18 cellular contexts compared by ENCODE assay signal in the genomic region with DNA sequence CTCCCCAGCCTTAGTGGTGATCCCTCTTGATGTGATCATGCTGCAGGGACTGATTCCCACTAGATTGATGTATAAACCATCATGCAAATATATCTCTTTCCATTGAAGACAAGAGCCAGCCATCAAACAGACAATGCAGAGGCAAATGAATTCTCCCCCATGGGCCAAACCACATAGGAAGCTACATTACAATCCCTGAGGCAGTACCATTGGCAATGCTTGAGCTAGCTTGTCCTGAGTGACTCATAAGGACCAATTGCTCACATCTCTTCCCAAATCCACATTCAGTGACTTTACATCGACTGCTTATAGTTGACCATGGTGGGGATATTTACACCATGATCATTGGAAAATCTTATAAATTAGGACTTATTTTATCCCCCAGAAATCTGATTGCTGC.
A peak's percentile ranks its signal among the peaks of the same experiment; 100 is the strongest.
DNase-seq lines count a peak whose midpoint lies in the region; ATAC-seq, FAIRE-seq and TF ChIP-seq lines count a peak whose summit lies in the region.
"Had no signal": no experiment of that assay in that cellular context is flagged by ENCODE, and none has a peak within 500 bp of the region (broad histone marks: within the 10 kb centered on the region; RNA-seq: fewer than 3 reads in every experiment).

No MANE protein-coding gene starts in this region.

- peaks cover 7% of the 10 kb centered on the region for H3K9me3 Mint-ChIP-seq in MCF 10A (ENCODE audit: unreplicated experiment)

- dilution Hi-C loops in keratinocyte (cut with MboI; ENCODE audit: extremely low pct_ligation_motif_present, low sequenced_read_pairs) = no loop called here

- ATAC-seq in HG02885 (IDR thresholded peaks at IDR 0.05; ENCODE audit: poor library complexity, unreplicated experiment) (no peak), HG03097 (IDR thresholded peaks at IDR 0.05; ENCODE audit: low FRiP score, unreplicated experiment) (no peak)

- H3K27ac ChIP-seq in breast epithelium (no peak overlapping the region), keratinocyte (ENCODE audit: control insufficient read depth, insufficient read depth, low read length) (no peak overlapping the region)
- H3K27ac ChIP-seq: 22Rv1, BLaER1 had no signal

- H3K4me3 ChIP-seq in breast epithelium (no peak overlapping the region), epithelial cell of esophagus (ENCODE audit: low read length) (no peak overlapping the region), keratinocyte (ENCODE audit: control insufficient read depth in 2 of 3, extremely low read depth in 1 of 3, insufficient read depth in 2 of 3, low read depth in 1 of 3, low read length in 3 of 3) (no peak overlapping the region)
- H3K4me3 ChIP-seq: BLaER1 had no signal

- H3K27ac Mint-ChIP-seq in MCF 10A (ENCODE audit: low read depth, unreplicated experiment) = no peak overlapping the region
- H3K27ac Mint-ChIP-seq: CD8-positive, alpha-beta memory T cell; HFFc6 had no signal

- no peaks in the 10 kb centered on the region for H4K20me1 ChIP-seq in keratinocyte (ENCODE audit: control insufficient read depth, extremely low read depth, insufficient read depth, low read length)
- H4K20me1 ChIP-seq: BLaER1 had no signal

- peak; percentile 48 for FAIRE-seq in keratinocyte (lab: Jason Lieb, UNC)
- FAIRE-seq: GM19239, H1 had no signal

- no peak overlapping the region for H2AFZ ChIP-seq in keratinocyte (ENCODE audit: control insufficient read depth, low read length)

- H3K4me1 Mint-ChIP-seq in MCF 10A (ENCODE audit: insufficient read depth, unreplicated experiment) = peaks cover 9% of the 10 kb centered on the region
- H3K4me1 Mint-ChIP-seq: CD8-positive, alpha-beta memory T cell had no signal

- no peak overlapping the region for H3K4me3 Mint-ChIP-seq in MCF 10A (ENCODE audit: unreplicated experiment)
- H3K4me3 Mint-ChIP-seq: CD8-positive, alpha-beta memory T cell; HFFc6 had no signal

- H3K36me3 Mint-ChIP-seq in MCF 10A (ENCODE audit: insufficient read depth, unreplicated experiment) = no peaks in the 10 kb centered on the region
- H3K36me3 Mint-ChIP-seq: CD8-positive, alpha-beta memory T cell had no signal

- H3K9ac ChIP-seq in keratinocyte (ENCODE audit: control insufficient read depth, extremely low read depth, insufficient read depth, low read length) = no peak overlapping the region
- H3K9ac ChIP-seq: BLaER1 had no signal

- TF ChIP-seq CTCF in MCF 10A (IDR thresholded peaks at IDR 0.05; ENCODE audit: unreplicated experiment) (no peak), breast epithelium (IDR thresholded peaks at IDR 0.05) (no peak), epithelial cell of esophagus (IDR thresholded peaks at IDR 0.05; ENCODE audit: insufficient read depth, low read depth, low read length, missing control alignments) (no peak), keratinocyte (optimal IDR thresholded peaks at IDR 0.05 in 1 of 3, IDR thresholded peaks at IDR 0.05 in 1 of 3, conservative IDR thresholded peaks at IDR 0.05 in 1 of 3; ENCODE audit: extremely low read depth in 1 of 3, insufficient read depth in 2 of 3, low read length in 3 of 3) (no peak)

- CTCF ChIA-PET in MCF 10A (lab: Yijun Ruan, JAX) = no interaction called here

- intact Hi-C loops in MCF 10A (cut with micrococcal nuclease) (no loop called here), breast epithelium (cut with DNase I; ENCODE audit: low total_unique reads) (loop anchor here (2.0 kb wide), 1 partner anchor 51 kb away; no protein-coding TSS in a partner anchor)

- peak; percentile 47 for DNase-seq in MCF 10A (ENCODE audit: unreplicated experiment)
- DNase-seq in breast epithelium (ENCODE audit: low spot score in 2 of 2) = no peak
- peak; percentile 74 for DNase-seq in epithelial cell of esophagus (ENCODE audit: low read depth)
- no peak for DNase-seq in keratinocyte (ENCODE audit: low read depth, low spot score)
- no peak for DNase-seq in inferior parietal cortex (ENCODE audit: extremely low spot score)
- DNase-seq in SKM-1 treated with dmso at 0.1 percent for 144 hours (lab: John Stamatoyannopoulos, UW; ENCODE audit: unreplicated experiment) = no peak
- DNase-seq: AML-193; Caco-2; CD8-positive, alpha-beta memory T cell; GF-D8; HCEC 1CT; HFFc6 had no signal

- H3K27me3 ChIP-seq in breast epithelium (no peaks in the 10 kb centered on the region), keratinocyte (ENCODE audit: control insufficient read depth, extremely low read depth, insufficient read depth, low read length) (no peaks in the 10 kb centered on the region)
- H3K27me3 ChIP-seq: BLaER1 had no signal

- no peaks in the 10 kb centered on the region for H3K36me3 ChIP-seq in breast epithelium
- H3K36me3 ChIP-seq in keratinocyte (ENCODE audit: control insufficient read depth in 2 of 2, extremely low read depth in 1 of 2, insufficient read depth in 2 of 2, low read length in 2 of 2) = no peaks in the 10 kb centered on the region
- H3K36me3 ChIP-seq: BLaER1 had no signal

- no peak for TF ChIP-seq POLR2A in breast epithelium (IDR thresholded peaks at IDR 0.05)

- BruUV-seq in MCF 10A (replicated peaks; lab: Mats Ljungman, UMichigan) = no TSS peak

- no peaks in the 10 kb centered on the region for H3K79me2 ChIP-seq in keratinocyte (ENCODE audit: control insufficient read depth, insufficient read depth, low read length)

- H3K27me3 Mint-ChIP-seq in MCF 10A (ENCODE audit: insufficient read depth, unreplicated experiment) = no peaks in the 10 kb centered on the region
- H3K27me3 Mint-ChIP-seq: CD8-positive, alpha-beta memory T cell had no signal

- H3K9me3 ChIP-seq in breast epithelium = no peaks in the 10 kb centered on the region
- H3K9me3 ChIP-seq in keratinocyte (ENCODE audit: control insufficient read depth, low read depth, low read length) = no peaks in the 10 kb centered on the region
- H3K9me3 ChIP-seq: BLaER1, Caco-2 had no signal

- H3K4me1 ChIP-seq in breast epithelium (no peaks in the 10 kb centered on the region), keratinocyte (ENCODE audit: control insufficient read depth, extremely low read depth, insufficient read depth, low read length) (no peaks in the 10 kb centered on the region)
- H3K4me1 ChIP-seq: BLaER1, Caco-2 had no signal

- POLR2A ChIA-PET in MCF 10A (lab: Yijun Ruan, JAX) = no interaction called here

- no peak overlapping the region for H3K4me2 ChIP-seq in keratinocyte (ENCODE audit: control insufficient read depth, extremely low read depth, insufficient read depth, low read depth, low read length)
- H3K4me2 ChIP-seq: BLaER1 had no signal

- H3K9me1 ChIP-seq in keratinocyte (ENCODE audit: control insufficient read depth, extremely low read depth, insufficient read depth, low read length) = no peaks in the 10 kb centered on the region

Comparison
In these comparisons a context has a peak if more than half of its experiments do, and no peak if none do; other contexts are left out.
1. DNase-seq: peak in MCF 10A (single experiment) and epithelial cell of esophagus (single experiment); none in breast epithelium (0 of 2), keratinocyte (single experiment), inferior parietal cortex (single experiment) and SKM-1 treated with dmso at 0.1 percent for 144 hours (single experiment).